Comparison of ENCODE assay signal across 13 cellular contexts in the genomic region with DNA sequence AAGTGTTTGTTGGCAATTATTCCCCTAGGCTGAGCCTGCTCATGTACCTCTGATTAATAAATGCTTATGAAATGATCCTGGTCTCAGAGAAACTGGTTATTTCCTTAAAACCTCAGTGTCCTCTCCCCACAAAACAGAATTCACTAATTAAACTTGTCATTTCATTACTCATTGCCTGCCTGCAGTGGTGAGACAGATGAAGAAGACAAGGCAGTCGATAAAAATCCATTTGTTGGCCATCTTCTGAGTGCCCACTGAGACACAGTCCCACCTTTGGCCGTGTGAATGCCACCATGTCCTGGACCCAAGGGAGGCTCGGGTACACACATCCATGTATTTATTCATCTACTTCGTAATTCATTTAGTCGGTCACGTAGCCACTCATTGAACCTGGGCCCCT. TPM values are rescaled to one million over a fixed set of nuclear protein-coding genes. Genes with fewer than 3 reads are reported as not detected.
DNase-seq lines count a peak whose midpoint lies in the region; ATAC-seq, FAIRE-seq and TF ChIP-seq lines count a peak whose summit lies in the region.
"Had no signal": no experiment of that assay in that cellular context is flagged by ENCODE, and none has a peak within 500 bp of the region (broad histone marks: within the 10 kb centered on the region; RNA-seq: fewer than 3 reads in every experiment).

No MANE protein-coding gene starts in this region.

- no peak for FAIRE-seq in H54 (lab: Jason Lieb, UNC)
- FAIRE-seq: endometrium had no signal

- H3K4me1 Mint-ChIP-seq in activated T-cell treated with anti-CD3 and anti-CD28 coated beads, Interleukin-2, amount 50 U/mL, for 24 hours (ENCODE audit: low read depth) = peaks cover 77% of the 10 kb centered on the region
- H3K4me1 Mint-ChIP-seq in T-cell = peaks cover 69 to 84% (median 77%) of the 10 kb centered on the region in 3 donors
- H3K4me1 Mint-ChIP-seq in stimulated activated effector memory CD8-positive, alpha-beta T cell treated with anti-CD3 and anti-CD28 coated beads, Interleukin-12 subunit alpha, Interleukin-12 subunit beta, amount 100 ng/mL, for 72 hours = peaks cover 77% of the 10 kb centered on the region

- H3K27me3 ChIP-seq in esophagus (ENCODE audit: control insufficient read depth in 1 of 2, insufficient read depth in 2 of 2, low read length in 2 of 2) = no peaks in the 10 kb centered on the region
- H3K27me3 ChIP-seq: SJCRH30 had no signal

- H3K4me1 ChIP-seq in esophagus (ENCODE audit: control insufficient read depth in 2 of 2, insufficient read depth in 2 of 2, low read length in 1 of 2) = peaks cover 9 to 21% of the 10 kb centered on the region in 2 donors

- H3K9me3 Mint-ChIP-seq in activated T-cell treated with anti-CD3 and anti-CD28 coated beads, Interleukin-2, amount 50 U/mL, for 24 hours = no peaks in the 10 kb centered on the region
- no peaks in the 10 kb centered on the region for H3K9me3 Mint-ChIP-seq in T-cell
- no peaks in the 10 kb centered on the region for H3K9me3 Mint-ChIP-seq in stimulated activated effector memory CD8-positive, alpha-beta T cell treated with anti-CD3 and anti-CD28 coated beads, Interleukin-12 subunit alpha, Interleukin-12 subunit beta, amount 100 ng/mL, for 72 hours

- no peak overlapping the region for H3K4me3 Mint-ChIP-seq in activated T-cell treated with anti-CD3 and anti-CD28 coated beads, Interleukin-2, amount 50 U/mL, for 24 hours
- peak overlapping the region in 1 of 3 donors; percentile 65 for H3K4me3 Mint-ChIP-seq in T-cell
- peak overlapping the region; percentile 69 for H3K4me3 Mint-ChIP-seq in stimulated activated effector memory CD8-positive, alpha-beta T cell treated with anti-CD3 and anti-CD28 coated beads, Interleukin-12 subunit alpha, Interleukin-12 subunit beta, amount 100 ng/mL, for 72 hours
- H3K4me3 Mint-ChIP-seq: nephron progenitor cell had no signal

- H3K4me3 ChIP-seq in esophagus (ENCODE audit: low read depth in 1 of 2, low read length in 2 of 2) = no peak overlapping the region
- H3K4me3 ChIP-seq: SJCRH30 had no signal

- no peak for TF ChIP-seq POLR2A in erythroblast (IDR thresholded peaks at IDR 0.05; ENCODE audit: low read length)
- no peak for TF ChIP-seq POLR2A in H54 (IDR thresholded peaks at IDR 0.05; ENCODE audit: low read depth, low read length)

- ATAC-seq in T-cell (replicated peaks in 1 of 4) = no peak
- peak; percentile 25 for ATAC-seq in stimulated activated effector memory CD8-positive, alpha-beta T cell treated with anti-CD3 and anti-CD28 coated beads, Interleukin-12 subunit alpha, Interleukin-12 subunit beta, amount 100 ng/mL, for 72 hours
- ATAC-seq in GM21390 (IDR thresholded peaks at IDR 0.05; ENCODE audit: unreplicated experiment) = no peak
- ATAC-seq: HCT116 had no signal

- no peak for DNase-seq in activated T-cell treated with anti-CD3 and anti-CD28 coated beads, Interleukin-2, amount 50 U/mL, for 24 hours
- DNase-seq in activated T-cell treated with anti-CD3 and anti-CD28 coated beads for 4 hours (no peak), T-cell (no peak), erythroblast (lab: John Stamatoyannopoulos, UW) (no peak), H54 (ENCODE audit: insufficient read length, low spot score) (no peak)
- DNase-seq in stimulated activated effector memory CD8-positive, alpha-beta T cell treated with anti-CD3 and anti-CD28 coated beads, Interleukin-12 subunit alpha, Interleukin-12 subunit beta, amount 100 ng/mL, for 72 hours (ENCODE audit: low spot score in 2 of 2) = no peak
- DNase-seq: NCI-H2029 treated with DMSO at 0.1 percent for 48 hours, nephron progenitor cell, SJCRH30 had no signal

- H3K36me3 ChIP-seq in esophagus (ENCODE audit: control insufficient read depth in 2 of 2, insufficient read depth in 2 of 2, low read length in 1 of 2) = peaks cover 0 to 6% of the 10 kb centered on the region in 2 donors
- H3K36me3 ChIP-seq: SJCRH30 had no signal

- no peaks in the 10 kb centered on the region for H3K27me3 Mint-ChIP-seq in activated T-cell treated with anti-CD3 and anti-CD28 coated beads, Interleukin-2, amount 50 U/mL, for 24 hours
- no peaks in the 10 kb centered on the region for H3K27me3 Mint-ChIP-seq in T-cell

- POLR2A ChIA-PET in T-cell (lab: Charles Lee) = interaction anchor here in 1 of 2 donors (1.3 kb wide), 1 partner anchor 23 kb away, joined by 4 read pairs; a partner anchor contains a TSS

- 91 to 94% methylated on average over 6 of the region's 6 CpGs for WGBS in esophagus, 2 donors

- H3K9me3 ChIP-seq in esophagus (ENCODE audit: control insufficient read depth in 2 of 2, insufficient read depth in 1 of 2, low read depth in 1 of 2, low read length in 1 of 2) = peaks cover 0 to 2% of the 10 kb centered on the region in 2 donors
- H3K9me3 ChIP-seq: SJCRH30 had no signal

- CTCF ChIA-PET in T-cell (lab: Charles Lee) = interaction anchor here (1.4 to 2.2 kb wide), 2 partner anchors 22 kb away, joined by 4 to 37 read pairs; no protein-coding TSS in a partner anchor

- peak overlapping the region; percentile 95 for H3K27ac Mint-ChIP-seq in activated T-cell treated with anti-CD3 and anti-CD28 coated beads, Interleukin-2, amount 50 U/mL, for 24 hours
- peak overlapping the region; percentile 95 to 97 for H3K27ac Mint-ChIP-seq in T-cell
- H3K27ac Mint-ChIP-seq in stimulated activated effector memory CD8-positive, alpha-beta T cell treated with anti-CD3 and anti-CD28 coated beads, Interleukin-12 subunit alpha, Interleukin-12 subunit beta, amount 100 ng/mL, for 72 hours = peak overlapping the region; percentile 99
- H3K27ac Mint-ChIP-seq: nephron progenitor cell had no signal

- H3K27ac ChIP-seq in esophagus (ENCODE audit: low read depth in 2 of 2, low read length in 1 of 2) = peak overlapping the region; percentile 68 to 77
- H3K27ac ChIP-seq: SJCRH30 had no signal

- H3K36me3 Mint-ChIP-seq in activated T-cell treated with anti-CD3 and anti-CD28 coated beads, Interleukin-2, amount 50 U/mL, for 24 hours (ENCODE audit: low read depth) = peaks cover 29% of the 10 kb centered on the region
- H3K36me3 Mint-ChIP-seq in T-cell = peaks cover 14% of the 10 kb centered on the region
- peaks cover 24% of the 10 kb centered on the region for H3K36me3 Mint-ChIP-seq in stimulated activated effector memory CD8-positive, alpha-beta T cell treated with anti-CD3 and anti-CD28 coated beads, Interleukin-12 subunit alpha, Interleukin-12 subunit beta, amount 100 ng/mL, for 72 hours

RNA-seq across cellular contexts. Expression of a gene that starts 3.4 kb away (rescaled TPM):
- 1 to 10 TPM in 3 of 5 donors, under 1 TPM in 1, not detected in 1; 0.70 to 3.8 (median 1.9) TPM for total RNA-seq in T-cell
- 100 to 1,000 TPM in 1 of 2 donors, 10 to 100 TPM in 1; 60.0 to 290 TPM for polyA plus RNA-seq in esophagus

RNA-seq across cellular contexts. Expression of a gene that starts 12.6 kb away (rescaled TPM):
- 100 to 1,000 TPM in 3 of 5 donors, 10 to 100 TPM in 2; 28.8 to 121 (median 112) TPM for total RNA-seq in T-cell
- 10 to 100 TPM; 47.1 to 54.9 TPM for polyA plus RNA-seq in esophagus

RNA-seq across cellular contexts. Expression of a gene that starts 18.9 kb away (rescaled TPM):
- 10 to 100 TPM; 20.7 to 41.9 (median 36.6) TPM for total RNA-seq in T-cell
- 1 to 10 TPM; 5.4 to 9.9 TPM for polyA plus RNA-seq in esophagus

RNA-seq across cellular contexts. Expression of a gene that starts 56.6 kb away (rescaled TPM):
- total RNA-seq in T-cell = 100 to 1,000 TPM; 138 to 169 (median 138) TPM
- polyA plus RNA-seq in esophagus = 100 to 1,000 TPM; 138 to 236 TPM
